In genomic region chr2:48399828-48400552, GRCh38 we compare ENCODE assay signal across 21 cellular contexts.
"Had no signal": no experiment of that assay in that cellular context is flagged by ENCODE, and none has a peak within 500 bp of the region (broad histone marks: within the 10 kb centered on the region; RNA-seq: fewer than 3 reads in every experiment).

No MANE protein-coding gene starts in this region.

- H3K9me3 ChIP-seq: sigmoid colon had no signal

- H3K4me3 Mint-ChIP-seq: activated B cell treated with CpG ODN at 0.5 μM for 24 hours; activated CD4-positive, alpha-beta T cell treated with anti-CD3 and anti-CD28 coated beads for 36 hours; activated naive CD8-positive, alpha-beta T cell; activated T-cell treated with anti-CD3 and anti-CD28 coated beads, Interleukin-2, amount 50 U/mL, for 4 hours; naive B cell; neural crest cell had no signal

- H3K4me3 ChIP-seq: lung, sigmoid colon had no signal

- H3K9me3 Mint-ChIP-seq: activated B cell treated with CpG ODN at 0.5 μM for 24 hours; activated T-cell treated with anti-CD3 and anti-CD28 coated beads, Interleukin-2, amount 50 U/mL, for 4 hours; activated T-helper 2 cell treated with anti-CD3 and anti-CD28 coated beads, Interferon-gamma antibody, Interleukin-2, Interleukin-4, amounts not matched to agents 10 μg/mL and 5 μg/mL and 100 μg/mL, durations not matched to agents 14 hours and 24 hours and 36 hours had no signal

- H3K27me3 ChIP-seq: foreskin keratinocyte, sigmoid colon had no signal

- H3K27me3 Mint-ChIP-seq: activated CD4-positive, alpha-beta T cell treated with anti-CD3 and anti-CD28 coated beads for 36 hours; activated naive CD8-positive, alpha-beta T cell; naive B cell had no signal

- DNase-seq: activated B cell treated with CpG ODN at 0.5 μM for 24 hours; activated CD4-positive, alpha-beta T cell treated with anti-CD3 and anti-CD28 coated beads for 36 hours; activated CD4-positive, alpha-beta T cell treated with anti-CD3 and anti-CD28 coated beads, Interleukin-2, amount 50 U/mL, for 4 hours; activated CD8-positive, alpha-beta memory T cell treated with anti-CD3 and anti-CD28 coated beads, Interleukin-2, amount 50 U/mL, for 48 hours; activated naive CD4-positive, alpha-beta T cell; activated T-cell treated with anti-CD3 and anti-CD28 coated beads, Interleukin-2, amount 50 U/mL, for 4 hours; amniotic stem cell; cortex of kidney; effector CD8-positive, alpha-beta T cell; foreskin keratinocyte; naive B cell; sigmoid colon; stimulated activated CD4-positive, alpha-beta T cell treated with anti-CD3 and anti-CD28 coated beads, Interleukin-2, amount 100 ng/mL, for 48 hours; stimulated activated naive CD4-positive, alpha-beta T cell treated with Interleukin-2 at 50 U/mL for 16 hours; T-helper 9 cell had no signal

- H3K27ac ChIP-seq: foreskin keratinocyte, sigmoid colon had no signal

- H3K4me1 ChIP-seq: sigmoid colon had no signal

- ATAC-seq: activated CD4-positive, alpha-beta T cell treated with anti-CD3 and anti-CD28 coated beads for 36 hours; activated T-cell treated with anti-CD3 and anti-CD28 coated beads, Interleukin-2, amount 50 U/mL, for 4 hours; foreskin keratinocyte; left lobe of liver had no signal

- FAIRE-seq: keratinocyte had no signal

- H3K36me3 Mint-ChIP-seq: activated naive CD8-positive, alpha-beta T cell; naive B cell had no signal

- H3K27ac Mint-ChIP-seq: activated B cell treated with CpG ODN at 0.5 μM for 24 hours; activated CD4-positive, alpha-beta T cell treated with anti-CD3 and anti-CD28 coated beads for 36 hours; activated naive CD8-positive, alpha-beta T cell; activated T-helper 2 cell treated with anti-CD3 and anti-CD28 coated beads, Interferon-gamma antibody, Interleukin-2, Interleukin-4, amounts not matched to agents 10 μg/mL and 5 μg/mL and 100 μg/mL, durations not matched to agents 14 hours and 24 hours and 36 hours; naive B cell had no signal

- H3K36me3 ChIP-seq: sigmoid colon had no signal
